In genomic region chr3:46932455-46933225, GRCh38 we compare ENCODE assay signal across 10 cellular contexts. TPM values are rescaled to one million over a fixed set of nuclear protein-coding genes. Genes with fewer than 3 reads are reported as not detected.
DNase-seq lines count a peak whose midpoint lies in the region; ATAC-seq and TF ChIP-seq lines count a peak whose summit lies in the region.
"Had no signal": no experiment of that assay in that cellular context is flagged by ENCODE, and none has a peak within 500 bp of the region (broad histone marks: within the 10 kb centered on the region; RNA-seq: fewer than 3 reads in every experiment).

No MANE protein-coding gene starts in this region.

- no peak overlapping the region for H3K4me3 ChIP-seq in DND-41 (ENCODE audit: low read depth in 1 of 2, low read length in 2 of 2)
- H3K4me3 ChIP-seq in fibroblast of villous mesenchyme (ENCODE audit: low read depth, low read length) = no peak overlapping the region

- CTCF ChIA-PET in T-cell (lab: Charles Lee) = interaction anchor here in 1 of 2 donors (0.6 kb wide), 1 partner anchor 563 kb away, joined by 3 read pairs; no protein-coding TSS in a partner anchor

- H3K9ac ChIP-seq in DND-41 (ENCODE audit: low read depth, low read length) = no peak overlapping the region

- no peak for DNase-seq in DND-41
- no peak for DNase-seq in T-cell
- no peak for DNase-seq in fibroblast of villous mesenchyme (ENCODE audit: low read depth)
- no peak for DNase-seq in progenitor cell of endocrine pancreas (ENCODE audit: low spot score, unreplicated experiment)
- no peak for DNase-seq in SKM-1 (lab: John Stamatoyannopoulos, UW; ENCODE audit: unreplicated experiment)
- no peak for DNase-seq in stimulated activated CD4-positive, alpha-beta T cell treated with anti-CD3 and anti-CD28 coated beads, Interleukin-12 subunit alpha, Interleukin-12 subunit beta, amount 100 ng/mL, for 4 hours
- no peak for DNase-seq in NCI-H2081 (lab: John Stamatoyannopoulos, UW)

- H2AFZ ChIP-seq in DND-41 (ENCODE audit: low read depth, low read length) = no peak overlapping the region

- H3K27ac ChIP-seq in DND-41 (ENCODE audit: low read length) = peak overlapping the region; percentile 33; the same call in 1 of the 2 replicates

- peaks cover 96% of the 10 kb centered on the region for H3K79me2 ChIP-seq in DND-41 (ENCODE audit: insufficient read depth, low read length)

- H3K4me1 ChIP-seq in DND-41 (ENCODE audit: insufficient read depth, low read length) = 0 out of 2 replicates have a peak, but pooled peaks cover 2% of the 10 kb centered on the region

- POLR2A ChIA-PET in T-cell (lab: Charles Lee) = interaction anchor here in 1 of 2 donors (1.1 kb wide), 1 partner anchor 26 kb away, joined by 3 read pairs; no protein-coding TSS in a partner anchor

- H3K9me3 Mint-ChIP-seq in T-cell (peaks cover 0 to 10% (median 5%) of the 10 kb centered on the region in 3 donors), progenitor cell of endocrine pancreas (ENCODE audit: low read depth) (peaks cover 4% of the 10 kb centered on the region)

- peak; percentile 16 for TF ChIP-seq CTCF in DND-41 (IDR thresholded peaks at IDR 0.05; ENCODE audit: borderline replicate concordance, extremely low read depth, low read length, poor library complexity, severe bottlenecking)
- TF ChIP-seq CTCF in fibroblast of villous mesenchyme (IDR thresholded peaks at IDR 0.05; ENCODE audit: insufficient read depth, low read depth, low read length) = peak; percentile 11
- TF ChIP-seq CTCF in progenitor cell of endocrine pancreas (IDR thresholded peaks at IDR 0.05; ENCODE audit: unreplicated experiment) = no peak

- no peak overlapping the region for H3K4me3 Mint-ChIP-seq in T-cell
- H3K4me3 Mint-ChIP-seq in progenitor cell of endocrine pancreas (ENCODE audit: low read depth) = no peak overlapping the region

- ATAC-seq in DND-41 (ENCODE audit: insufficient read depth, low read depth) = no peak
- ATAC-seq in T-cell (replicated peaks in 1 of 4) = no peak
- ATAC-seq in HG02642 (IDR thresholded peaks at IDR 0.05; ENCODE audit: poor library complexity, unreplicated experiment) = no peak

- no peaks in the 10 kb centered on the region for H3K9me3 ChIP-seq in DND-41 (ENCODE audit: insufficient read depth, low read length, severe bottlenecking)

- H3K27ac Mint-ChIP-seq in T-cell = peak overlapping the region; percentile 75 to 79
- peak overlapping the region; percentile 79 for H3K27ac Mint-ChIP-seq in progenitor cell of endocrine pancreas

- H3K27me3 Mint-ChIP-seq in T-cell (no peaks in the 10 kb centered on the region), progenitor cell of endocrine pancreas (no peaks in the 10 kb centered on the region)

- H3K27me3 ChIP-seq in DND-41 (ENCODE audit: insufficient read depth, low read length, poor library complexity) = no peaks in the 10 kb centered on the region

- peaks cover 84% of the 10 kb centered on the region for H4K20me1 ChIP-seq in DND-41 (ENCODE audit: insufficient read depth, low read length)

- H3K4me1 Mint-ChIP-seq in T-cell (peaks cover 68 to 81% (median 78%) of the 10 kb centered on the region in 3 donors), progenitor cell of endocrine pancreas (ENCODE audit: low read depth) (peaks cover 39% of the 10 kb centered on the region)

- H3K4me2 ChIP-seq in DND-41 (ENCODE audit: insufficient read depth, low read length) = no peak overlapping the region

- H3K36me3 ChIP-seq in DND-41 (ENCODE audit: insufficient read depth, low read length) = peaks cover 77% of the 10 kb centered on the region

- H3K36me3 Mint-ChIP-seq in T-cell (peaks cover 29% of the 10 kb centered on the region), progenitor cell of endocrine pancreas (ENCODE audit: insufficient read depth) (peaks cover 21% of the 10 kb centered on the region)

RNA-seq across cellular contexts. Expression of gene CCDC12, which starts 43.9 kb away (rescaled TPM):
- total RNA-seq in T-cell (10 to 100 TPM; 66.5 to 78.4 (median 72.8) TPM), fibroblast of villous mesenchyme (18.6 and 25.4 TPM in 2 replicates), progenitor cell of endocrine pancreas (62.3 and 64.3 TPM in 2 replicates)

RNA-seq across cellular contexts. Expression of gene NBEAL2, which starts 46.8 kb away (rescaled TPM):
- 100 to 1,000 TPM; 141 to 206 (median 182) TPM for total RNA-seq in T-cell
- 3.5 and 5.5 TPM in 2 replicates for total RNA-seq in fibroblast of villous mesenchyme
- total RNA-seq in progenitor cell of endocrine pancreas = 292 and 320 TPM in 2 replicates

RNA-seq across cellular contexts. Expression of gene PTH1R, which starts 55.1 kb away (rescaled TPM):
- total RNA-seq in T-cell (under 1 TPM in 1 of 5 donors, not detected in 4; 0.32 TPM), fibroblast of villous mesenchyme (2.3 and 2.6 TPM in 2 replicates), progenitor cell of endocrine pancreas (0.26 and 0.40 TPM in 2 replicates)
- total RNA-seq: bronchial epithelial cell; T-helper 2 cell treated with Interferon-gamma antibody and Interleukin-4, amounts not matched to agents 100 ng/mL and 5 ng/mL, for 36 hours had no signal

Comparison
In these comparisons a context has a peak if more than half of its experiments do, and no peak if none do; other contexts are left out.
1. RNA of gene NBEAL2, which starts 46.8 kb away (total RNA-seq): 292 to 320 TPM in progenitor cell of endocrine pancreas and 141 to 206 TPM in T-cell; 3.5 to 5.5 TPM in fibroblast of villous mesenchyme; every median in the first group is over 10 times any median in the second.